ENCODE assay signal across 11 cellular contexts in the genomic region with DNA sequence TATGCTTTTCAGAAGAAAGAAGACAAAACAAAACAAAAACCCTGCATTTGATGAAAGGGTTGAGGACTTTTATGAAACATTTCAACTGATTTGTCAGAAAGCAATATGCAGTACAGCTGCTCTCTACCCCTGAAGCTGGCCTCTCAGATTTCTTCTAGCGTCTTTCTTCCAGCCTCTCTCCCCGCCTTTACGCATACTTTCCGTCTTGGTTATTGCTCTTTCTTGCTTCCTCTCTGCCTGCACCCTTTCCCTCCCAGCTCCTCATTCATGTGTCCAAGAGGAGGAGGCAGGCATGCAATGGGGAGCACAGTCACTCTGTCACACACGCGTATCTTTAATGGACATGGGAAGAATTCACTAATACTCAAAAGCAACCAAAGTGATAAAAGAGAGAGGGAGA.
DNase-seq lines count a peak whose midpoint lies in the region; ATAC-seq and TF ChIP-seq lines count a peak whose summit lies in the region.
"Had no signal": no experiment of that assay in that cellular context is flagged by ENCODE, and none has a peak within 500 bp of the region (broad histone marks: within the 10 kb centered on the region; RNA-seq: fewer than 3 reads in every experiment).

No MANE protein-coding gene starts in this region.

- no peak overlapping the region for H3K4me2 ChIP-seq in mammary epithelial cell (ENCODE audit: insufficient read depth, low read depth, low read length)
- H3K4me2 ChIP-seq in neuronal stem cell (ENCODE audit: insufficient read depth, low read length, poor library complexity, severe bottlenecking): no peak overlapping the region

- H3K27ac Mint-ChIP-seq in MCF 10A (ENCODE audit: low read depth, unreplicated experiment) (no peak overlapping the region), progenitor cell of endocrine pancreas (no peak overlapping the region)
- H3K27ac Mint-ChIP-seq: activated T-helper 17 cell treated with anti-CD3 and anti-CD28 coated beads, Interleukin-2, amount 50 U/mL, for 72 hours had no signal

- peak overlapping the region; percentile 85 for H2BK12ac ChIP-seq in neuronal stem cell (ENCODE audit: low read length)

- DNase-seq in mammary epithelial cell: no peak
- no peak for DNase-seq in MCF 10A (ENCODE audit: unreplicated experiment)
- DNase-seq in fibroblast of the aortic adventitia (ENCODE audit: low read depth): peak; percentile 87
- DNase-seq in neuronal stem cell (ENCODE audit: low spot score): no peak
- no peak for DNase-seq in superior temporal gyrus (ENCODE audit: extremely low spot score)
- DNase-seq in GM19240 (ENCODE audit: insufficient read length, low spot score): no peak
- no peak for DNase-seq in progenitor cell of endocrine pancreas (ENCODE audit: low spot score, unreplicated experiment)
- DNase-seq: 8988T; NK-92 treated with Interleukin-12 subunit alpha and Interleukin-12 subunit beta, amount 100 ng/mL, for 24 hours had no signal

- dilution Hi-C loops in mammary epithelial cell (cut with HindIII; ENCODE audit: low sequenced_read_pairs): no loop called here

- H3K4me3 ChIP-seq in mammary epithelial cell (replicated peaks in 1 of 3; ENCODE audit: insufficient read depth in 1 of 3, low read depth in 2 of 3, low read length in 3 of 3) (no peak overlapping the region), fibroblast of the aortic adventitia (ENCODE audit: low read depth, low read length) (peak overlapping the region; percentile 14), neuronal stem cell (ENCODE audit: low read length in 2 of 2) (no peak overlapping the region)

- H3K27me3 Mint-ChIP-seq in MCF 10A (ENCODE audit: insufficient read depth, unreplicated experiment) (no peaks in the 10 kb centered on the region), progenitor cell of endocrine pancreas (no peaks in the 10 kb centered on the region)

- H2BK15ac ChIP-seq in neuronal stem cell (ENCODE audit: low read length): no peak overlapping the region

- no peak overlapping the region for H2BK120ac ChIP-seq in neuronal stem cell (ENCODE audit: low read depth, low read length)

- H3K36me3 ChIP-seq in mammary epithelial cell (ENCODE audit: insufficient read depth, low read length) (no peaks in the 10 kb centered on the region), neuronal stem cell (replicated peaks in 1 of 2; ENCODE audit: control insufficient read depth in 2 of 2, insufficient read depth in 2 of 2, low read length in 2 of 2) (no peaks in the 10 kb centered on the region)

- no peak overlapping the region for H4K8ac ChIP-seq in neuronal stem cell (ENCODE audit: low read depth, low read length)

- H3K27ac ChIP-seq in mammary epithelial cell (ENCODE audit: insufficient read depth, low read depth, low read length) (no peak overlapping the region), neuronal stem cell (replicated peaks; ENCODE audit: low read length) (no peak overlapping the region)

- no peak overlapping the region for H2BK5ac ChIP-seq in neuronal stem cell (ENCODE audit: low read length)

- no peak overlapping the region for H3K23ac ChIP-seq in neuronal stem cell (ENCODE audit: low read depth, low read length, poor library complexity)

- H3K4me1 Mint-ChIP-seq in MCF 10A (ENCODE audit: insufficient read depth, unreplicated experiment) (peaks cover 23% of the 10 kb centered on the region), progenitor cell of endocrine pancreas (ENCODE audit: low read depth) (peaks cover 29% of the 10 kb centered on the region)
- H3K4me1 Mint-ChIP-seq: activated T-helper 17 cell treated with anti-CD3 and anti-CD28 coated beads, Interleukin-2, amount 50 U/mL, for 72 hours had no signal

- H3K27me3 ChIP-seq in mammary epithelial cell (ENCODE audit: insufficient read depth, low read length) (no peaks in the 10 kb centered on the region), neuronal stem cell (ENCODE audit: control insufficient read depth in 3 of 3, insufficient read depth in 3 of 3, low read depth in 1 of 3, low read length in 3 of 3) (no peaks in the 10 kb centered on the region)

- H2AFZ ChIP-seq in mammary epithelial cell (ENCODE audit: low read depth, low read length): peak overlapping the region; percentile 6
- peak overlapping the region; percentile 66 for H2AFZ ChIP-seq in neuronal stem cell (ENCODE audit: low read length)

- H2AK5ac ChIP-seq in neuronal stem cell (ENCODE audit: low read depth, low read length): no peak overlapping the region

- in situ Hi-C loops in mammary epithelial cell (cut with MboI; ENCODE audit: low sequenced_read_pairs in 2 of 2): no loop called here

- CTCF ChIA-PET in mammary epithelial cell (lab: Charles Lee; ENCODE audit: low non-redundant PET) (no interaction called here), MCF 10A (lab: Yijun Ruan, JAX) (interaction anchor here (0.6 to 0.7 kb wide), 2 partner anchors 9 to 383 kb away, joined by 3 read pairs; partner anchors contain the start of gene GNG11)

- intact Hi-C loops in mammary epithelial cell (cut with micrococcal nuclease): no loop called here
- intact Hi-C loops in MCF 10A (cut with micrococcal nuclease): no loop called here

- H3K9ac ChIP-seq in mammary epithelial cell (ENCODE audit: insufficient read depth, low read length): no peak overlapping the region
- H3K9ac ChIP-seq in neuronal stem cell (ENCODE audit: low read depth, low read length, poor library complexity): no peak overlapping the region

- no peaks in the 10 kb centered on the region for H3K36me3 Mint-ChIP-seq in MCF 10A (ENCODE audit: insufficient read depth, unreplicated experiment)
- H3K36me3 Mint-ChIP-seq in progenitor cell of endocrine pancreas (ENCODE audit: insufficient read depth): peaks cover 2% of the 10 kb centered on the region

- TF ChIP-seq CTCF in mammary epithelial cell (conservative IDR thresholded peaks at IDR 0.05 in 1 of 2, IDR thresholded peaks at IDR 0.05 in 1 of 2; ENCODE audit: extremely low read depth in 1 of 2, insufficient read depth in 1 of 2, low read depth in 1 of 2, low read length in 2 of 2): no peak
- no peak for TF ChIP-seq CTCF in MCF 10A (IDR thresholded peaks at IDR 0.05; ENCODE audit: unreplicated experiment)
- TF ChIP-seq CTCF in fibroblast of the aortic adventitia (IDR thresholded peaks at IDR 0.05; ENCODE audit: insufficient read depth, low read length): no peak
- no peak for TF ChIP-seq CTCF in progenitor cell of endocrine pancreas (IDR thresholded peaks at IDR 0.05; ENCODE audit: unreplicated experiment)

- H3K9me3 Mint-ChIP-seq in MCF 10A (ENCODE audit: unreplicated experiment): peaks cover 21% of the 10 kb centered on the region
- H3K9me3 Mint-ChIP-seq in progenitor cell of endocrine pancreas (ENCODE audit: low read depth): peaks cover 10% of the 10 kb centered on the region
- H3K9me3 Mint-ChIP-seq: activated T-helper 17 cell treated with anti-CD3 and anti-CD28 coated beads, Interleukin-2, amount 50 U/mL, for 72 hours had no signal

- POLR2A ChIA-PET in MCF 10A (lab: Yijun Ruan, JAX): no interaction called here

- no peaks in the 10 kb centered on the region for H3K79me2 ChIP-seq in mammary epithelial cell (ENCODE audit: insufficient read depth, low read length)

- H3K4me1 ChIP-seq in mammary epithelial cell (ENCODE audit: insufficient read depth, low read length): peaks cover 21% of the 10 kb centered on the region
- H3K4me1 ChIP-seq in neuronal stem cell (ENCODE audit: control insufficient read depth in 2 of 2, insufficient read depth in 1 of 2, low read depth in 1 of 2, low read length in 2 of 2): peaks cover 12 to 23% of the 10 kb centered on the region in 2 donors

- H3K9me3 ChIP-seq in mammary epithelial cell (replicated peaks; ENCODE audit: insufficient read depth, low read length) (no peaks in the 10 kb centered on the region), neuronal stem cell (replicated peaks in 1 of 2; ENCODE audit: control insufficient read depth in 2 of 2, insufficient read depth in 1 of 2, low read depth in 1 of 2, low read length in 2 of 2) (peaks cover 0 to 5% of the 10 kb centered on the region in 2 donors)

- ATAC-seq in HG03280 (IDR thresholded peaks at IDR 0.05; ENCODE audit: unreplicated experiment): no peak
- ATAC-seq: activated T-helper 17 cell treated with anti-CD3 and anti-CD28 coated beads, Interleukin-2, amount 50 U/mL, for 72 hours had no signal

- H3K14ac ChIP-seq in neuronal stem cell (ENCODE audit: low read length): no peak overlapping the region

- H4K20me1 ChIP-seq in mammary epithelial cell (ENCODE audit: insufficient read depth, low read length): no peaks in the 10 kb centered on the region

- no peak overlapping the region for H3K18ac ChIP-seq in neuronal stem cell (ENCODE audit: low read length)

- H4K91ac ChIP-seq in neuronal stem cell (ENCODE audit: low read depth, low read length, poor library complexity): no peak overlapping the region

- 89% methylated on average over 6 of the region's 6 CpGs for WGBS in mammary epithelial cell (ENCODE audit: low coverage, missing lambda C conversion rate)
- no CpG with 5 or more reads among the region's 6 CpGs for WGBS in neuronal stem cell (ENCODE audit: extremely low coverage in 2 of 2, insufficient read length in 2 of 2, insufficient replicate concordance in 1 of 2), 2 donors

- H3K4ac ChIP-seq in neuronal stem cell (ENCODE audit: low read length): no peak overlapping the region

- H3K4me3 Mint-ChIP-seq in MCF 10A (ENCODE audit: unreplicated experiment) (no peak overlapping the region), progenitor cell of endocrine pancreas (ENCODE audit: low read depth) (no peak overlapping the region)
- H3K4me3 Mint-ChIP-seq: activated T-helper 17 cell treated with anti-CD3 and anti-CD28 coated beads, Interleukin-2, amount 50 U/mL, for 72 hours had no signal

- no peaks in the 10 kb centered on the region for H3K79me1 ChIP-seq in neuronal stem cell (ENCODE audit: low read depth, low read length)

- no TSS peak for BruUV-seq in mammary epithelial cell (replicated peaks; lab: Mats Ljungman, UMichigan)
- BruUV-seq in MCF 10A (replicated peaks; lab: Mats Ljungman, UMichigan): no TSS peak
